In the genomic region with DNA sequence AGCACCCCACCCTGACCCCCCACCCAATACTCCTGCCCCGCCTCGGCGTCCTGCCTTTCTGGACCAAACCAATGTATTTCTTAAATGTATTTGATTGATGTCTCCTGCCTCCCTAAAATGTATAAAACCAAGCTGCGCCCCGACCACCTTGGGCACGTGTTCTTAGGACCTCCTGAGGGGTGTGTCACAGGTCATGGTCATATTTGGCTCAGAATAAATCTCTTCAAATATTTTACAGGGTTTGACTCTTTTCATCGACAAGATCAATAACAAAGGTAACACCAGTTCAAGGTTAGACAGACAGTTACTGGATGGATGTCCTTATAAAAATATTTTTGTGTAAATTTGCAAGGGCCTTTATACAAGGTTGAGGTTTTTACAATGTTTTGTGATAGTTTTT, we compare ENCODE assay signal across 20 cellular contexts. TPM values are rescaled to one million over a fixed set of nuclear protein-coding genes. Genes with fewer than 3 reads are reported as not detected.
"Had no signal": no experiment of that assay in that cellular context is flagged by ENCODE, and none has a peak within 500 bp of the region (broad histone marks: within the 10 kb centered on the region; RNA-seq: fewer than 3 reads in every experiment).

No MANE protein-coding gene starts in this region.

RNA-seq across cellular contexts. Expression of gene OR2B2, which starts 12.0 kb away (rescaled TPM):
- total RNA-seq: chondrocyte, colonic mucosa, dermis microvascular lymphatic vessel endothelial cell, endodermal cell, esophagus mucosa, esophagus squamous epithelium, gastrocnemius medialis, glomerular endothelial cell, heart right ventricle, kidney epithelial cell, left cardiac atrium, left lung, left ventricle myocardium superior, lower leg skin, lower lobe of right lung, lung microvascular endothelial cell, mesenteric fat pad, mononuclear cell, mucosa of gallbladder had no signal
- polyA plus RNA-seq: heart right ventricle, keratinocyte had no signal

RNA-seq across cellular contexts. Expression of gene OR2B6, which starts 56.8 kb away (rescaled TPM):
- total RNA-seq: chondrocyte, dermis microvascular lymphatic vessel endothelial cell, endodermal cell, esophagus mucosa, esophagus squamous epithelium, gastrocnemius medialis, glomerular endothelial cell, heart right ventricle, kidney epithelial cell, left cardiac atrium, left lung, left ventricle myocardium superior, lower leg skin, lower lobe of right lung, lung microvascular endothelial cell, mesenteric fat pad, mononuclear cell, mucosa of gallbladder had no signal
- polyA plus RNA-seq: heart right ventricle, keratinocyte had no signal
